ENCODE assay signal across 7 cellular contexts in genomic region chr11:65848693-65849092, GRCh38. TPM values are rescaled to one million over a fixed set of nuclear protein-coding genes. Genes with fewer than 3 reads are reported as not detected.
"Had no signal": no experiment of that assay in that cellular context is flagged by ENCODE, and none has a peak within 500 bp of the region (broad histone marks: within the 10 kb centered on the region; RNA-seq: fewer than 3 reads in every experiment).

No MANE protein-coding gene starts in this region.

RNA-seq across cellular contexts. Expression of gene SNX32, which starts 14.9 kb away (rescaled TPM):
- total RNA-seq: MCF 10A, OCI-LY7, PC-9, Right ventricle myocardium inferior, RPMI7951 had no signal

RNA-seq across cellular contexts. Expression of gene CTSW, which starts 30.9 kb away (rescaled TPM):
- total RNA-seq: MCF 10A, NCI-H460, OCI-LY7, PC-9, SJCRH30 had no signal
